In genomic region chr9:99398241-99398640, GRCh38 we compare ENCODE assay signal across 17 cellular contexts.
"Had no signal": no experiment of that assay in that cellular context is flagged by ENCODE, and none has a peak within 500 bp of the region (broad histone marks: within the 10 kb centered on the region; RNA-seq: fewer than 3 reads in every experiment).

No MANE protein-coding gene starts in this region.

- H3K4me1 ChIP-seq: adrenal gland, tibial artery had no signal

- H3K4me1 Mint-ChIP-seq: activated naive CD4-positive, alpha-beta T cell treated with anti-CD3 and anti-CD28 coated beads, Interleukin-2, amount 10 ng/mL, durations not matched to agents 7 days and 5 days; memory B cell; nephron; stimulated activated effector memory CD8-positive, alpha-beta T cell treated with anti-CD3 and anti-CD28 coated beads, Interleukin-12 subunit alpha, Interleukin-12 subunit beta, amount 100 ng/mL, for 72 hours had no signal

- H3K9me3 ChIP-seq: adrenal gland, tibial artery had no signal

- H3K4me3 ChIP-seq: adrenal gland, dorsolateral prefrontal cortex, tibial artery had no signal

- H3K9me3 Mint-ChIP-seq: activated naive CD4-positive, alpha-beta T cell treated with anti-CD3 and anti-CD28 coated beads, Interleukin-2, amount 10 ng/mL, durations not matched to agents 7 days and 5 days; activated T-helper 2 cell treated with anti-CD3 and anti-CD28 coated beads, Interferon-gamma antibody, Interleukin-2, Interleukin-4, amounts not matched to agents 10 μg/mL and 5 μg/mL and 100 μg/mL, durations not matched to agents 14 hours and 24 hours and 36 hours; memory B cell; nephron; stimulated activated effector memory CD8-positive, alpha-beta T cell treated with anti-CD3 and anti-CD28 coated beads, Interleukin-12 subunit alpha, Interleukin-12 subunit beta, amount 100 ng/mL, for 72 hours had no signal

- H3K4me3 Mint-ChIP-seq: activated naive CD4-positive, alpha-beta T cell treated with anti-CD3 and anti-CD28 coated beads, Interleukin-2, amount 10 ng/mL, durations not matched to agents 7 days and 5 days; memory B cell; nephron; stimulated activated effector memory CD8-positive, alpha-beta T cell treated with anti-CD3 and anti-CD28 coated beads, Interleukin-12 subunit alpha, Interleukin-12 subunit beta, amount 100 ng/mL, for 72 hours had no signal

- DNase-seq: activated CD4-positive, alpha-beta T cell treated with anti-CD3 and anti-CD28 coated beads for 1 hour; activated CD4-positive, alpha-beta T cell treated with anti-CD3 and anti-CD28 coated beads, Interleukin-2, amount 50 U/mL, for 48 hours; activated naive CD4-positive, alpha-beta T cell treated with anti-CD3 and anti-CD28 coated beads, Interleukin-2, amount 10 ng/mL, durations not matched to agents 7 days and 5 days; adrenal gland; dorsolateral prefrontal cortex; hypothalamus; kidney glomerular epithelial cell; left ventricle myocardium superior; nucleus accumbens; posterior cingulate gyrus; retina; T-helper 9 cell; tibial artery had no signal

- H3K36me3 ChIP-seq: adrenal gland, tibial artery had no signal

- H3K27ac ChIP-seq: adrenal gland, dorsolateral prefrontal cortex, tibial artery had no signal

- H3K27me3 ChIP-seq: adrenal gland, dorsolateral prefrontal cortex, tibial artery had no signal

- H3K36me3 Mint-ChIP-seq: activated naive CD4-positive, alpha-beta T cell treated with anti-CD3 and anti-CD28 coated beads, Interleukin-2, amount 10 ng/mL, durations not matched to agents 7 days and 5 days; memory B cell; stimulated activated effector memory CD8-positive, alpha-beta T cell treated with anti-CD3 and anti-CD28 coated beads, Interleukin-12 subunit alpha, Interleukin-12 subunit beta, amount 100 ng/mL, for 72 hours had no signal

- H3K27ac Mint-ChIP-seq: activated naive CD4-positive, alpha-beta T cell treated with anti-CD3 and anti-CD28 coated beads, Interleukin-2, amount 10 ng/mL, durations not matched to agents 7 days and 5 days; activated T-helper 2 cell treated with anti-CD3 and anti-CD28 coated beads, Interferon-gamma antibody, Interleukin-2, Interleukin-4, amounts not matched to agents 10 μg/mL and 5 μg/mL and 100 μg/mL, durations not matched to agents 14 hours and 24 hours and 36 hours; memory B cell; nephron; stimulated activated effector memory CD8-positive, alpha-beta T cell treated with anti-CD3 and anti-CD28 coated beads, Interleukin-12 subunit alpha, Interleukin-12 subunit beta, amount 100 ng/mL, for 72 hours had no signal

- ATAC-seq: left ventricle myocardium superior; stimulated activated effector memory CD8-positive, alpha-beta T cell treated with anti-CD3 and anti-CD28 coated beads, Interleukin-12 subunit alpha, Interleukin-12 subunit beta, amount 100 ng/mL, for 72 hours had no signal
